ENCODE assay signal across 21 cellular contexts in the genomic region with DNA sequence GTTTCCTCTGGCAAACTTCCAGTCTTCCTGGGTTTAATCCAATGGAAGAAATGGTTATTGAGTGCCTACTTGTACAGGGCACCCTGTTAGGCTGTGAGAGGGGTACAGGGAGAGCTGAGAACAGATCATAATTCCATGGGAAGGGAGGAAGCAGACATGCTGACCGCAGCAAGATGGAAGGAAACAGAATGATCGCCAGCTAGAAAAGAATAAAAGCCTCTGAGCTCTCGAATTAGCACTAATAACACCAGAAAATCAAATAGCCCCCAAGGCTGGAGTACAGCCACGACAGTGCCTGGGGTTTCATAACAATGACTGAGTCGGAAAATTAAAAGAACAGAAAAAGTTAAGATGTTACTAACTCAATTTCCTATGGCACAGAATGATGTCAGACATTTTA.
"Had no signal": no experiment of that assay in that cellular context is flagged by ENCODE, and none has a peak within 500 bp of the region (broad histone marks: within the 10 kb centered on the region; RNA-seq: fewer than 3 reads in every experiment).

No MANE protein-coding gene starts in this region.

- H3K27me3 Mint-ChIP-seq: natural killer cell treated with Interleukin-12 subunit alpha and Interleukin-12 subunit beta and Interleukin-15 and Interleukin-18, amount 100 ng/mL, for 72 hours had no signal

- H3K4me3 Mint-ChIP-seq: natural killer cell treated with Interleukin-12 subunit alpha and Interleukin-12 subunit beta and Interleukin-15 and Interleukin-18, amount 100 ng/mL, for 72 hours; stimulated activated effector memory CD8-positive, alpha-beta T cell treated with anti-CD3 and anti-CD28 coated beads, Interleukin-12 subunit alpha, Interleukin-12 subunit beta, amount 100 ng/mL, for 72 hours had no signal

- H3K9me3 Mint-ChIP-seq: natural killer cell treated with Interleukin-12 subunit alpha and Interleukin-12 subunit beta and Interleukin-15 and Interleukin-18, amount 100 ng/mL, for 72 hours; stimulated activated effector memory CD8-positive, alpha-beta T cell treated with anti-CD3 and anti-CD28 coated beads, Interleukin-12 subunit alpha, Interleukin-12 subunit beta, amount 100 ng/mL, for 72 hours had no signal

- H3K4me3 ChIP-seq: hepatocyte, lung, right atrium auricular region, tibial artery, upper lobe of left lung, uterus had no signal

- H3K9me3 ChIP-seq: right atrium auricular region, tibial artery, upper lobe of left lung, uterus had no signal

- H3K27ac ChIP-seq: foreskin keratinocyte, hepatocyte, parathyroid adenoma, right atrium auricular region, tibial artery, upper lobe of left lung, uterus had no signal

- H3K36me3 Mint-ChIP-seq: natural killer cell treated with Interleukin-12 subunit alpha and Interleukin-12 subunit beta and Interleukin-15 and Interleukin-18, amount 100 ng/mL, for 72 hours; stimulated activated effector memory CD8-positive, alpha-beta T cell treated with anti-CD3 and anti-CD28 coated beads, Interleukin-12 subunit alpha, Interleukin-12 subunit beta, amount 100 ng/mL, for 72 hours had no signal

- ATAC-seq: foreskin keratinocyte; left colon; left ventricle myocardium superior; natural killer cell treated with Interleukin-12 subunit alpha and Interleukin-12 subunit beta and Interleukin-15 and Interleukin-18, amount 100 ng/mL, for 72 hours; stimulated activated effector memory CD8-positive, alpha-beta T cell treated with anti-CD3 and anti-CD28 coated beads, Interleukin-12 subunit alpha, Interleukin-12 subunit beta, amount 100 ng/mL, for 72 hours; stimulated activated naive CD8-positive, alpha-beta T cell treated with anti-CD3 and anti-CD28 coated beads, Interleukin-15, Interleukin-2, amounts not matched to agents 100 U/mL and 50 U/mL, for 24 hours had no signal

- H3K27me3 ChIP-seq: foreskin keratinocyte, hepatocyte, right atrium auricular region, tibial artery, upper lobe of left lung, uterus had no signal

- H3K4me1 ChIP-seq: foreskin keratinocyte, parathyroid adenoma, uterus had no signal

- H3K27ac Mint-ChIP-seq: natural killer cell treated with Interleukin-12 subunit alpha and Interleukin-12 subunit beta and Interleukin-15 and Interleukin-18, amount 100 ng/mL, for 72 hours; stimulated activated effector memory CD8-positive, alpha-beta T cell treated with anti-CD3 and anti-CD28 coated beads, Interleukin-12 subunit alpha, Interleukin-12 subunit beta, amount 100 ng/mL, for 72 hours had no signal

- DNase-seq: erythroblast; foreskin keratinocyte; head of caudate nucleus; left colon; left ventricle myocardium superior; mesenchymal stem cell; midbrain; occipital lobe; small intestine; stimulated activated CD4-positive, alpha-beta T cell treated with anti-CD3 and anti-CD28 coated beads, Interleukin-4, amount 100 ng/mL, for 1 hour; stimulated activated CD8-positive, alpha-beta memory T cell treated with anti-CD3 and anti-CD28 coated beads, Interleukin-4, amount 100 ng/mL, for 48 hours; stimulated activated naive CD8-positive, alpha-beta T cell treated with anti-CD3 and anti-CD28 coated beads, Interleukin-15, Interleukin-2, amounts not matched to agents 100 U/mL and 50 U/mL, for 24 hours; tibial artery; upper lobe of left lung; uterus had no signal
